ENCODE assay signal across 31 cellular contexts in the genomic region with DNA sequence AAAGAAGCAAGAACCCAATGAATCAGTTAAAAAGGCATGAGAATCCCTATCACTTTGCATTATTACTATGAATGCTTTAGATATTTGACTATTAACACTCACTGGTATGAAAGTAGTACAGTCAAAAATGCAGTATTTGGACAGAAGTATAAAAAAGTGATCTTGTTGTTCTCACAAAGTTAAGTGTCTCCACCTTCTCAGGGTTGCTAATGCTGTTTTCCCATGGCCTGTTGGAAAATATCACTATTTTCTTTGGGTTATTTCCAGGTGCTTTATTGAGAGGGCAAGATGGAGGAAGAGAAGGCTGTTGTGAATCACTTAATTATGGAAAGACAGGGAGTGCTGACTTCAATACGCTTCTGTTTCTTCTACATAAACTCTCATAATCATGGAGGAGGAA. TPM values are rescaled to one million over a fixed set of nuclear protein-coding genes. Genes with fewer than 3 reads are reported as not detected.
A peak's percentile ranks its signal among the peaks of the same experiment; 100 is the strongest.
DNase-seq lines count a peak whose midpoint lies in the region; ATAC-seq, FAIRE-seq and TF ChIP-seq lines count a peak whose summit lies in the region.
"Had no signal": no experiment of that assay in that cellular context is flagged by ENCODE, and none has a peak within 500 bp of the region (broad histone marks: within the 10 kb centered on the region; RNA-seq: fewer than 3 reads in every experiment).

No MANE protein-coding gene starts in this region.

- no peak for TF ChIP-seq EP300 in tibial nerve (IDR thresholded peaks at IDR 0.05)

- no peak for TF ChIP-seq CTCF in endothelial cell of umbilical vein (IDR thresholded peaks at IDR 0.05; ENCODE audit: extremely low read depth in 1 of 2, insufficient read depth in 1 of 2, low read depth in 1 of 2, low read length in 2 of 2)
- no peak for TF ChIP-seq CTCF in tibial nerve (IDR thresholded peaks at IDR 0.05)

- H3K4me3 Mint-ChIP-seq in activated T-helper 17 cell treated with anti-CD3 and anti-CD28 coated beads, Interleukin-2, amount 50 U/mL, for 72 hours: no peak overlapping the region
- H3K4me3 Mint-ChIP-seq: activated naive CD4-positive, alpha-beta T cell treated with anti-CD3 and anti-CD28 coated beads, Interleukin-2, amount 10 ng/mL, durations not matched to agents 7 days and 5 days; CD8-positive, alpha-beta T cell; central memory CD8-positive, alpha-beta T cell had no signal

- no peaks in the 10 kb centered on the region for H3K36me3 Mint-ChIP-seq in activated T-helper 17 cell treated with anti-CD3 and anti-CD28 coated beads, Interleukin-2, amount 50 U/mL, for 72 hours (ENCODE audit: low read depth)
- H3K36me3 Mint-ChIP-seq: activated naive CD4-positive, alpha-beta T cell treated with anti-CD3 and anti-CD28 coated beads, Interleukin-2, amount 10 ng/mL, durations not matched to agents 7 days and 5 days; CD8-positive, alpha-beta T cell had no signal

- CTCF ChIA-PET in endothelial cell of umbilical vein (lab: Charles Lee): no interaction called here

- POLR2A ChIA-PET in endothelial cell of umbilical vein (lab: Charles Lee): no interaction called here

- WGBS in tibial nerve, 2 donors: 53 to 89% methylated on average over 1 of the region's 1 CpG

- dilution Hi-C loops in endothelial cell of umbilical vein (cut with MboI; ENCODE audit: extremely low pct_ligation_motif_present, low sequenced_read_pairs): no loop called here

- H3K27ac Mint-ChIP-seq in activated T-helper 17 cell treated with anti-CD3 and anti-CD28 coated beads, Interleukin-2, amount 50 U/mL, for 72 hours: peak overlapping the region; percentile 72
- H3K27ac Mint-ChIP-seq: activated naive CD4-positive, alpha-beta T cell treated with anti-CD3 and anti-CD28 coated beads, Interleukin-2, amount 10 ng/mL, durations not matched to agents 7 days and 5 days; activated T-cell treated with anti-CD3 and anti-CD28 coated beads, Interleukin-2, amount 50 U/mL, for 72 hours; CD8-positive, alpha-beta T cell had no signal

- peak; percentile 80 for DNase-seq in GM04503 (ENCODE audit: low read depth)
- peak; percentile 82 for DNase-seq in endothelial cell of umbilical vein (ENCODE audit: low read depth, low spot score)
- peak; percentile 39 for DNase-seq in skeletal muscle cell (ENCODE audit: low read depth)
- DNase-seq in posterior cingulate gyrus: no peak
- DNase-seq in NCI-H82 treated with DMSO at 0.1 percent for 48 hours (lab: John Stamatoyannopoulos, UW; ENCODE audit: unreplicated experiment): no peak
- DNase-seq in tibial nerve (ENCODE audit: low spot score in 2 of 2): no peak
- DNase-seq: activated CD4-positive, CD25-positive, alpha-beta regulatory T cell; activated naive CD4-positive, alpha-beta T cell treated with anti-CD3 and anti-CD28 coated beads, Interleukin-2, amount 10 ng/mL, durations not matched to agents 7 days and 5 days; activated T-cell treated with anti-CD3 and anti-CD28 coated beads, Interleukin-2, amount 50 U/mL, for 72 hours; AML-193; anterior cingulate cortex; CD8-positive, alpha-beta T cell; dorsolateral prefrontal cortex; heart left ventricle; MM.1S; NCI-H1417; NCI-H2081; NCI-H345; NCI-H748 treated with DMSO at 0.1 percent for 48 hours; right cardiac atrium; RPMI8226; stimulated activated CD4-positive, alpha-beta T cell treated with anti-CD3 and anti-CD28 coated beads, Interleukin-4, amount 100 ng/mL, for 4 hours; T-helper 1 cell; testis; uterus had no signal

- H3K27ac ChIP-seq in endothelial cell of umbilical vein (ENCODE audit: insufficient read depth, low read depth, low read length): no peak overlapping the region
- H3K27ac ChIP-seq in tibial nerve: no peak overlapping the region
- H3K27ac ChIP-seq: dorsolateral prefrontal cortex, heart left ventricle, parathyroid adenoma, SJSA1, testis, uterus had no signal

- H3K4me2 ChIP-seq in endothelial cell of umbilical vein (ENCODE audit: insufficient read depth, low read length): no peak overlapping the region

- intact Hi-C loops in endothelial cell of umbilical vein (cut with micrococcal nuclease) (no loop called here), posterior cingulate gyrus (cut with DNase I) (no loop called here)

- H3K27me3 ChIP-seq in endothelial cell of umbilical vein (ENCODE audit: control insufficient read depth in 2 of 2, insufficient read depth in 2 of 2, low read length in 2 of 2) (no peaks in the 10 kb centered on the region), tibial nerve (no peaks in the 10 kb centered on the region)
- H3K27me3 ChIP-seq: dorsolateral prefrontal cortex, heart left ventricle, SJSA1, testis, uterus had no signal

- H3K9me3 ChIP-seq in endothelial cell of umbilical vein (replicated peaks; ENCODE audit: control insufficient read depth, insufficient read depth, low read length) (no peaks in the 10 kb centered on the region), tibial nerve (no peaks in the 10 kb centered on the region)
- H3K9me3 ChIP-seq: SJSA1, testis, uterus had no signal

- H3K9me3 Mint-ChIP-seq in activated T-helper 17 cell treated with anti-CD3 and anti-CD28 coated beads, Interleukin-2, amount 50 U/mL, for 72 hours: no peaks in the 10 kb centered on the region
- H3K9me3 Mint-ChIP-seq: activated naive CD4-positive, alpha-beta T cell treated with anti-CD3 and anti-CD28 coated beads, Interleukin-2, amount 10 ng/mL, durations not matched to agents 7 days and 5 days; activated T-cell treated with anti-CD3 and anti-CD28 coated beads, Interleukin-2, amount 50 U/mL, for 72 hours; CD8-positive, alpha-beta T cell; central memory CD8-positive, alpha-beta T cell had no signal

- TF ChIP-seq POLR2A in endothelial cell of umbilical vein (IDR thresholded peaks at IDR 0.05; ENCODE audit: low read depth, low read length) (no peak), tibial nerve (IDR thresholded peaks at IDR 0.05) (no peak)

- FAIRE-seq in endothelial cell of umbilical vein (lab: Jason Lieb, UNC): no peak
- FAIRE-seq: G401.6 had no signal

- H3K4me1 ChIP-seq in endothelial cell of umbilical vein (ENCODE audit: control insufficient read depth, extremely low read depth, insufficient read depth, low read length) (peaks cover 3% of the 10 kb centered on the region), tibial nerve (peaks cover 0 to 12% (median 0%) of the 10 kb centered on the region in 4 donors)
- H3K4me1 ChIP-seq: parathyroid adenoma, testis, uterus had no signal

- no TSS peak for BruUV-seq in endothelial cell of umbilical vein (replicated peaks; lab: Mats Ljungman, UMichigan)

- no peaks in the 10 kb centered on the region for H4K20me1 ChIP-seq in endothelial cell of umbilical vein (replicated peaks; ENCODE audit: control insufficient read depth, extremely low read depth, insufficient read depth, low read length)

- H2AFZ ChIP-seq in endothelial cell of umbilical vein (ENCODE audit: low read depth, low read length): no peak overlapping the region
- H2AFZ ChIP-seq: parathyroid adenoma had no signal

- H3K9me1 ChIP-seq in endothelial cell of umbilical vein (replicated peaks; ENCODE audit: control insufficient read depth, extremely low read depth, insufficient read depth, low read length): no peaks in the 10 kb centered on the region

- no peak overlapping the region for H3K9ac ChIP-seq in endothelial cell of umbilical vein (replicated peaks; ENCODE audit: extremely low read depth, insufficient read depth, low read length)
- H3K9ac ChIP-seq: parathyroid adenoma had no signal

- H3K36me3 ChIP-seq in endothelial cell of umbilical vein (ENCODE audit: control insufficient read depth in 2 of 2, extremely low read depth in 1 of 2, insufficient read depth in 2 of 2, low read length in 2 of 2): no peaks in the 10 kb centered on the region
- H3K36me3 ChIP-seq in tibial nerve: no peaks in the 10 kb centered on the region
- H3K36me3 ChIP-seq: heart left ventricle, SJSA1, uterus had no signal

- no peak for ATAC-seq in activated T-helper 17 cell treated with anti-CD3 and anti-CD28 coated beads, Interleukin-2, amount 50 U/mL, for 72 hours (replicated peaks)
- ATAC-seq: CD8-positive, alpha-beta T cell; heart left ventricle; right cardiac atrium had no signal

- no peaks in the 10 kb centered on the region for H3K79me2 ChIP-seq in endothelial cell of umbilical vein (ENCODE audit: control insufficient read depth, insufficient read depth, low read length)
- H3K79me2 ChIP-seq: parathyroid adenoma had no signal

- H3K27me3 Mint-ChIP-seq in activated T-helper 17 cell treated with anti-CD3 and anti-CD28 coated beads, Interleukin-2, amount 50 U/mL, for 72 hours: peaks cover 4% of the 10 kb centered on the region
- H3K27me3 Mint-ChIP-seq: central memory CD8-positive, alpha-beta T cell had no signal

- H3K4me1 Mint-ChIP-seq in activated T-helper 17 cell treated with anti-CD3 and anti-CD28 coated beads, Interleukin-2, amount 50 U/mL, for 72 hours: peaks cover 28% of the 10 kb centered on the region

- H3K4me3 ChIP-seq in endothelial cell of umbilical vein (replicated peaks in 1 of 3; ENCODE audit: insufficient read depth in 1 of 3, low read depth in 1 of 3, low read length in 3 of 3) (no peak overlapping the region), skeletal muscle cell (ENCODE audit: low read depth, low read length) (no peak overlapping the region), tibial nerve (no peak overlapping the region)
- H3K4me3 ChIP-seq: dorsolateral prefrontal cortex, heart left ventricle, lung, SJSA1, testis, uterus had no signal

TF ChIP-seq in endothelial cell of umbilical vein, 7 proteins besides CTCF, POLR2A, EP300 and RAD21 (continues in another document):
- TF ChIP-seq FOS (IDR thresholded peaks at IDR 0.05; ENCODE audit: borderline replicate concordance, insufficient read depth, low read length) (no peak), POLR2AphosphoS5 (IDR thresholded peaks at IDR 0.05; ENCODE audit: insufficient read depth, low read depth, low read length) (no peak), JUN (IDR thresholded peaks at IDR 0.05; ENCODE audit: borderline replicate concordance, insufficient read depth, insufficient read length, low read depth) (no peak), GATA2 (IDR thresholded peaks at IDR 0.05; ENCODE audit: insufficient read depth, insufficient read length, low read depth, low read length) (no peak)
- TF ChIP-seq, protein P1, sequence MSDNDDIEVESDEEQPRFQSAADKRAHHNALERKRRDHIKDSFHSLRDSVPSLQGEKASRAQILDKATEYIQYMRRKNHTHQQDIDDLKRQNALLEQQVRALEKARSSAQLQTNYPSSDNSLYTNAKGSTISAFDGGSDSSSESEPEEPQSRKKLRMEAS (IDR thresholded peaks at IDR 0.05; ENCODE audit: insufficient read depth, insufficient read length): no peak

RNA-seq across cellular contexts. Expression of gene CREB1, which starts 13.6 kb away (rescaled TPM):
- total RNA-seq in activated T-helper 17 cell treated with anti-CD3 and anti-CD28 coated beads, Interleukin-2, amount 50 U/mL, for 72 hours: 10 to 100 TPM; 84.2 to 97.5 TPM
- total RNA-seq in endothelial cell of umbilical vein: 69.3 and 71.1 TPM in 2 replicates
- polyA plus RNA-seq in endothelial cell of umbilical vein: 31.0 and 35.7 TPM in 2 replicates
- polyA plus RNA-seq in endothelial cell of umbilical vein (2011; cell fraction: cytosol; rRNA removed): 26.4 and 29.1 TPM in 2 replicates
- polyA plus RNA-seq in endothelial cell of umbilical vein (2011; cell fraction: nucleus; rRNA removed): 41.0 and 42.2 TPM in 2 replicates
- polyA plus RNA-seq in endothelial cell of umbilical vein (2012): 34.9 and 45.5 TPM in 2 replicates
- polyA minus RNA-seq in endothelial cell of umbilical vein: 131 and 149 TPM in 2 replicates
- 28.4 TPM for polyA minus RNA-seq in endothelial cell of umbilical vein (2011; cell fraction: cytosol; rRNA and poly(A)+ RNA removed)
- polyA minus RNA-seq in endothelial cell of umbilical vein (2011; cell fraction: nucleus; rRNA and poly(A)+ RNA removed): 65.2 and 84.5 TPM in 2 replicates
- 10 to 100 TPM; 28.9 to 67.7 (median 34.0) TPM for total RNA-seq in tibial nerve

Comparison
In these comparisons a context has a peak if more than half of its experiments do, and no peak if none do; other contexts are left out.
1. DNase-seq: peak in GM04503 (single experiment), endothelial cell of umbilical vein (single experiment) and skeletal muscle cell (single experiment); none in posterior cingulate gyrus (0 of 10), NCI-H82 treated with DMSO at 0.1 percent for 48 hours (single experiment) and tibial nerve (0 of 2).